ENCODE assay signal across 8 cellular contexts in genomic region chr16:88430524-88431446, GRCh38. TPM values are rescaled to one million over a fixed set of nuclear protein-coding genes. Genes with fewer than 3 reads are reported as not detected.
A peak's percentile ranks its signal among the peaks of the same experiment; 100 is the strongest.
DNase-seq lines count a peak whose midpoint lies in the region; ATAC-seq and TF ChIP-seq lines count a peak whose summit lies in the region.

No MANE protein-coding gene starts in this region.

- ATAC-seq in right lobe of liver, result peak; percentile 38 to 64 (median 50)

- 16 to 68% (median 24%) methylated on average over 19 to 80 of the region's 80 CpGs for WGBS in adrenal gland, 4 donors
- WGBS in right lobe of liver (ENCODE audit: insufficient coverage, low coverage, low lambda C conversion rate, missing lambda C conversion rate), result 0% methylated on average over 1 of the region's 80 CpGs
- WGBS in stomach, 5 donors, result 4 to 18% (median 16%) methylated on average over 21 to 80 of the region's 80 CpGs

- H3K4me3 ChIP-seq in adrenal gland (peak overlapping the region in 2 of 4 donors; percentile 33 to 67), right lobe of liver (peak overlapping the region; percentile 26 to 46 (median 33)), stomach (peak overlapping the region; percentile 42 to 50 (median 43)), BE2C (ENCODE audit: low read depth, low read length) (no peak overlapping the region)

- intact Hi-C loops in adrenal gland (cut with DNase I) (no loop called here), right lobe of liver (cut with DNase I) (no loop called here), stomach (cut with DNase I; ENCODE audit: low total_unique reads) (loop anchor here (10.0 kb wide), 1 partner anchor 236 kb away; no protein-coding TSS in a partner anchor)

- peak; percentile 34 for DNase-seq in RPMI8226
- peak in 2 of 7 donors; percentile 39 to 49 for DNase-seq in adrenal gland
- peak in 1 of 3 donors; percentile 53 for DNase-seq in right lobe of liver
- no peak for DNase-seq in stomach
- DNase-seq in BE2C, result no peak
- DNase-seq in NCI-H2081 treated with DMSO at 0.1 percent for 48 hours (lab: John Stamatoyannopoulos, UW), result no peak
- no peak for DNase-seq in epidermal melanocyte (ENCODE audit: insufficient read length, low spot score)

- in situ Hi-C loops in GM18951 (cut with MboI; ENCODE audit: low sequenced_read_pairs, unreplicated experiment), result no loop called here

- no peaks in the 10 kb centered on the region for H3K9me3 ChIP-seq in adrenal gland (replicated peaks in 1 of 3)
- no peaks in the 10 kb centered on the region for H3K9me3 ChIP-seq in right lobe of liver
- H3K9me3 ChIP-seq in stomach, result no peaks in the 10 kb centered on the region
- no peaks in the 10 kb centered on the region for H3K9me3 ChIP-seq in BE2C

- peaks cover 12% of the 10 kb centered on the region for H3K27me3 ChIP-seq in adrenal gland
- no peaks in the 10 kb centered on the region for H3K27me3 ChIP-seq in right lobe of liver
- H3K27me3 ChIP-seq in stomach, result peaks cover 6 to 73% (median 38%) of the 10 kb centered on the region in 3 donors
- no peaks in the 10 kb centered on the region for H3K27me3 ChIP-seq in BE2C

- TF ChIP-seq EP300 in stomach (IDR thresholded peaks at IDR 0.05), result no peak

- H3K4me1 ChIP-seq in adrenal gland (replicated peaks in 1 of 2) (no peaks in the 10 kb centered on the region), right lobe of liver (no peaks in the 10 kb centered on the region), stomach (peaks cover 15 to 23% (median 20%) of the 10 kb centered on the region in 4 donors), BE2C (no peaks in the 10 kb centered on the region)

- H3K36me3 ChIP-seq in adrenal gland (replicated peaks in 1 of 2) (no peaks in the 10 kb centered on the region), right lobe of liver (no peaks in the 10 kb centered on the region), stomach (no peaks in the 10 kb centered on the region), BE2C (no peaks in the 10 kb centered on the region)

- TF ChIP-seq CTCF in adrenal gland (IDR thresholded peaks at IDR 0.05), result no peak
- TF ChIP-seq CTCF in right lobe of liver (IDR thresholded peaks at IDR 0.05), result no peak
- TF ChIP-seq CTCF in stomach (IDR thresholded peaks at IDR 0.05), result no peak
- TF ChIP-seq CTCF in BE2C (IDR thresholded peaks at IDR 0.05; ENCODE audit: low read depth, low read length), result no peak

- H3K27ac ChIP-seq in adrenal gland, result peak overlapping the region in 3 of 5 donors; percentile 8 to 56 (median 54)
- peak overlapping the region; percentile 31 to 57 (median 54) for H3K27ac ChIP-seq in right lobe of liver
- peak overlapping the region; percentile 17 to 75 (median 51) for H3K27ac ChIP-seq in stomach

- TF ChIP-seq POLR2A in GM18951 (IDR thresholded peaks at IDR 0.05; ENCODE audit: extremely low read depth, insufficient read depth, insufficient read length) (peak; percentile 70), adrenal gland (IDR thresholded peaks at IDR 0.05) (no peak), right lobe of liver (IDR thresholded peaks at IDR 0.05) (no peak), stomach (IDR thresholded peaks at IDR 0.05) (no peak)

RNA-seq across cellular contexts. Expression of gene ZFPM1, which starts 22.3 kb away (rescaled TPM):
- 10 to 100 TPM in 1 of 8 donors, 1 to 10 TPM in 6, under 1 TPM in 1; 0.69 to 10.2 (median 3.5) TPM for total RNA-seq in adrenal gland
- polyA plus RNA-seq in adrenal gland, result 10 to 100 TPM in 1 of 3 donors, 1 to 10 TPM in 1, under 1 TPM in 1; 0.37 to 23.8 (median 7.0) TPM
- 10 to 100 TPM in 2 of 6 experiments, 1 to 10 TPM in 4; 3.8 to 15.5 (median 8.3) TPM for total RNA-seq in right lobe of liver
- total RNA-seq in stomach, result 10 to 100 TPM in 4 of 5 donors, 1 to 10 TPM in 1; 3.9 to 85.7 (median 20.5) TPM
- polyA plus RNA-seq in stomach, result 10 to 100 TPM in 1 of 3 donors, 1 to 10 TPM in 2; 4.1 to 10.6 (median 4.2) TPM
- polyA plus RNA-seq in BE2C (2012; ENCODE audit: insufficient read depth, insufficient read length, low read depth), result 3.9 TPM

RNA-seq across cellular contexts. Expression of gene ZNF469, which starts 48.0 kb away (rescaled TPM):
- 1 to 10 TPM; 1.3 to 5.7 (median 2.0) TPM for total RNA-seq in adrenal gland
- polyA plus RNA-seq in adrenal gland, result 1 to 10 TPM in 1 of 3 donors, under 1 TPM in 2; 0.18 to 2.7 (median 0.88) TPM
- 1 to 10 TPM in 2 of 6 experiments, under 1 TPM in 4; 0.22 to 1.3 (median 0.37) TPM for total RNA-seq in right lobe of liver
- 1 to 10 TPM in 3 of 5 donors, under 1 TPM in 2; under 0.01 to 6.2 (median 1.1) TPM for total RNA-seq in stomach
- polyA plus RNA-seq in stomach, result under 1 TPM; 0.13 to 0.19 (median 0.15) TPM
- not detected for polyA plus RNA-seq in BE2C (2012; ENCODE audit: insufficient read depth, insufficient read length, low read depth)
